16 cellular contexts compared by ENCODE assay signal in genomic region chr2:53826587-53827397, GRCh38. TPM values are rescaled to one million over a fixed set of nuclear protein-coding genes. Genes with fewer than 3 reads are reported as not detected.
DNase-seq lines count a peak whose midpoint lies in the region; ATAC-seq and TF ChIP-seq lines count a peak whose summit lies in the region.
"Had no signal": no experiment of that assay in that cellular context is flagged by ENCODE, and none has a peak within 500 bp of the region (broad histone marks: within the 10 kb centered on the region; RNA-seq: fewer than 3 reads in every experiment).

No MANE protein-coding gene starts in this region.

- no peak overlapping the region for H3K4me3 Mint-ChIP-seq in neural progenitor cell
- H3K4me3 Mint-ChIP-seq in glutamatergic neuron (ENCODE audit: unreplicated experiment), result no peak overlapping the region
- H3K4me3 Mint-ChIP-seq: T-helper 17 cell had no signal

- no peaks in the 10 kb centered on the region for H3K9me3 ChIP-seq in neural progenitor cell (ENCODE audit: low read depth)
- H3K9me3 ChIP-seq: colonic mucosa, uterus had no signal

- H3K27me3 Mint-ChIP-seq in neural progenitor cell (ENCODE audit: insufficient read depth, low read depth) (no peaks in the 10 kb centered on the region), glutamatergic neuron (ENCODE audit: unreplicated experiment) (peaks cover 3% of the 10 kb centered on the region)
- H3K27me3 Mint-ChIP-seq: T-helper 17 cell had no signal

- DNase-seq in C1 segment of cervical spinal cord (lab: John Stamatoyannopoulos, UW) (peak in 8 of 14 donors; percentile 6 to 46 (median 22)), anterior cingulate cortex (lab: John Stamatoyannopoulos, UW) (peak in 31 of 58 donors; percentile 2 to 90 (median 24)), foreskin fibroblast (peak; percentile 14 to 36), neural progenitor cell (ENCODE audit: low spot score) (no peak), RKO (ENCODE audit: low spot score) (no peak), glutamatergic neuron (no peak), A172 (ENCODE audit: low spot score) (no peak)
- DNase-seq: activated CD4-positive, alpha-beta T cell treated with anti-CD3 and anti-CD28 coated beads, Interleukin-2, amount 50 U/mL, for 1 hour; activated effector memory CD4-positive, alpha-beta T cell treated with anti-CD3 and anti-CD28 coated beads, Interleukin-2, amount 50 U/mL, for 16 hours; colonic mucosa; DMS79; NCI-H2081; T-helper 17 cell; uterus had no signal

- peak overlapping the region; percentile 39 for H3K27ac ChIP-seq in neural progenitor cell
- H3K27ac ChIP-seq: colonic mucosa, uterus had no signal

- no peaks in the 10 kb centered on the region for H4K20me1 ChIP-seq in neural progenitor cell (ENCODE audit: low read depth)

- TF ChIP-seq CTCF in foreskin fibroblast (IDR thresholded peaks at IDR 0.05; ENCODE audit: low read depth, low read length) (no peak), neural progenitor cell (IDR thresholded peaks at IDR 0.05) (no peak), glutamatergic neuron (IDR thresholded peaks at IDR 0.05; ENCODE audit: partially characterized antibody, unreplicated experiment) (no peak)

- peaks cover 13% of the 10 kb centered on the region for H3F3A ChIP-seq in neural progenitor cell (ENCODE audit: low read depth)

- H3K36me3 ChIP-seq in neural progenitor cell, result no peaks in the 10 kb centered on the region
- H3K36me3 ChIP-seq: colonic mucosa, uterus had no signal

- no peak overlapping the region for H2AFZ ChIP-seq in neural progenitor cell (replicated peaks)

- H3K9me3 Mint-ChIP-seq in neural progenitor cell (no peaks in the 10 kb centered on the region), glutamatergic neuron (ENCODE audit: unreplicated experiment) (no peaks in the 10 kb centered on the region)

- no peak overlapping the region for H3K9ac ChIP-seq in neural progenitor cell

- peaks cover 12% of the 10 kb centered on the region for H3K4me1 Mint-ChIP-seq in neural progenitor cell
- peaks cover 3% of the 10 kb centered on the region for H3K4me1 Mint-ChIP-seq in glutamatergic neuron (ENCODE audit: low read depth, unreplicated experiment)
- H3K4me1 Mint-ChIP-seq: T-helper 17 cell had no signal

- no peaks in the 10 kb centered on the region for H3K79me2 ChIP-seq in neural progenitor cell (ENCODE audit: low read depth)

- H3K4me2 ChIP-seq in neural progenitor cell, result no peak overlapping the region

- ATAC-seq in HG03457 (IDR thresholded peaks at IDR 0.05; ENCODE audit: unreplicated experiment), result no peak
- ATAC-seq: T-helper 17 cell had no signal

- H3K27me3 ChIP-seq in neural progenitor cell, result no peaks in the 10 kb centered on the region
- H3K27me3 ChIP-seq: colonic mucosa, uterus had no signal

- H3K4me3 ChIP-seq in foreskin fibroblast (ENCODE audit: low read depth in 1 of 2, low read length in 2 of 2) (no peak overlapping the region), neural progenitor cell (no peak overlapping the region)
- H3K4me3 ChIP-seq: colonic mucosa, skin epidermis, uterus had no signal

- peaks cover 19% of the 10 kb centered on the region for H3K4me1 ChIP-seq in neural progenitor cell
- H3K4me1 ChIP-seq: colonic mucosa, uterus had no signal

- H3K27ac Mint-ChIP-seq in neural progenitor cell (no peak overlapping the region), glutamatergic neuron (ENCODE audit: unreplicated experiment) (no peak overlapping the region)
- H3K27ac Mint-ChIP-seq: T-helper 17 cell had no signal

- no peaks in the 10 kb centered on the region for H3K36me3 Mint-ChIP-seq in neural progenitor cell
- H3K36me3 Mint-ChIP-seq in glutamatergic neuron (ENCODE audit: unreplicated experiment), result no peaks in the 10 kb centered on the region

RNA-seq across cellular contexts. Expression of gene GPR75, which starts 33.0 kb away (rescaled TPM):
- total RNA-seq in neural progenitor cell (ENCODE audit: low replicate concordance), result 0.94 and 1.1 TPM in 2 replicates
- 5.6 TPM for total RNA-seq in glutamatergic neuron (ENCODE audit: unreplicated experiment)
- total RNA-seq in A172 (2014; rRNA removed; shearing (Covaris generic)), result 0.81 and 1.3 TPM in 2 replicates

RNA-seq across cellular contexts. Expression of gene ERLEC1, which starts 39.9 kb away (rescaled TPM):
- total RNA-seq in neural progenitor cell (ENCODE audit: low replicate concordance), result 33.3 and 43.4 TPM in 2 replicates
- total RNA-seq in glutamatergic neuron (ENCODE audit: unreplicated experiment), result 20.9 TPM
- total RNA-seq in A172 (2014; rRNA removed; shearing (Covaris generic)), result 68.9 and 76.3 TPM in 2 replicates

RNA-seq across cellular contexts. Expression of gene ASB3, which starts 40.0 kb away (rescaled TPM):
- 49.2 and 71.9 TPM in 2 replicates for total RNA-seq in neural progenitor cell (ENCODE audit: low replicate concordance)
- total RNA-seq in glutamatergic neuron (ENCODE audit: unreplicated experiment), result 25.3 TPM
- total RNA-seq in A172 (2014; rRNA removed; shearing (Covaris generic)), result 22.1 and 33.1 TPM in 2 replicates

RNA-seq across cellular contexts. Expression of gene CHAC2, which starts 59.2 kb away (rescaled TPM):
- total RNA-seq in neural progenitor cell (ENCODE audit: low replicate concordance) (3.6 and 4.5 TPM in 2 replicates), glutamatergic neuron (ENCODE audit: unreplicated experiment) (1.7 TPM)
- 22.5 and 30.9 TPM in 2 replicates for total RNA-seq in A172 (2014; rRNA removed; shearing (Covaris generic))

Comparison
In these comparisons a context has a peak if more than half of its experiments do, and no peak if none do; other contexts are left out.
1. DNase-seq: peak in C1 segment of cervical spinal cord (8 of 14), anterior cingulate cortex (31 of 58) and foreskin fibroblast (2 of 2); none in neural progenitor cell (single experiment), RKO (single experiment), glutamatergic neuron (single experiment) and A172 (single experiment).